In genomic region chr1:14549897-14550635, GRCh38 we compare ENCODE assay signal across 29 cellular contexts. TPM values are rescaled to one million over a fixed set of nuclear protein-coding genes. Genes with fewer than 3 reads are reported as not detected.
DNase-seq lines count a peak whose midpoint lies in the region; ATAC-seq, FAIRE-seq and TF ChIP-seq lines count a peak whose summit lies in the region.
"Had no signal": no experiment of that assay in that cellular context is flagged by ENCODE, and none has a peak within 500 bp of the region (broad histone marks: within the 10 kb centered on the region; RNA-seq: fewer than 3 reads in every experiment).

No MANE protein-coding gene starts in this region.

- H3K36me3 ChIP-seq in thyroid gland: no peaks in the 10 kb centered on the region
- H3K36me3 ChIP-seq: right atrium auricular region, vagina had no signal

- intact Hi-C loops in thyroid gland (cut with DNase I): no loop called here

- ATAC-seq in GM19328 (IDR thresholded peaks at IDR 0.05; ENCODE audit: unreplicated experiment): no peak
- ATAC-seq: activated CD4-positive, CD25-positive, alpha-beta regulatory T cell treated with anti-CD3 and anti-CD28 coated beads, Interleukin-2, amount 50 U/mL, for 24 hours; activated naive CD8-positive, alpha-beta T cell treated with anti-CD3 and anti-CD28 coated beads, Interleukin-2, amount 50 U/mL, for 24 hours; stimulated activated naive CD8-positive, alpha-beta T cell treated with anti-CD3 and anti-CD28 coated beads, Interleukin-15, amount 100 ng/mL, for 72 hours had no signal

- DNase-seq in NCI-H2196 (lab: John Stamatoyannopoulos, UW; ENCODE audit: unreplicated experiment) (peak; percentile 24), NCI-H2196 treated with DMSO at 0.1 percent for 48 hours (lab: John Stamatoyannopoulos, UW; ENCODE audit: unreplicated experiment) (no peak), NCI-H345 (lab: John Stamatoyannopoulos, UW) (peak; percentile 42), RCC 7860 (ENCODE audit: low spot score) (no peak), thyroid gland (peak; percentile 64 to 65), NOMO-1 treated with dmso at 0.1 percent for 144 hours (lab: John Stamatoyannopoulos, UW; ENCODE audit: unreplicated experiment) (no peak), SK-N-DZ (ENCODE audit: low spot score) (no peak)
- DNase-seq: activated CD4-positive, alpha-beta memory T cell treated with anti-CD3 and anti-CD28 coated beads for 36 hours; activated naive CD4-positive, alpha-beta T cell; activated naive CD8-positive, alpha-beta T cell treated with anti-CD3 and anti-CD28 coated beads, Interleukin-2, amount 50 U/mL, for 24 hours; Caco-2; caudate nucleus; effector memory CD4-positive, alpha-beta T cell; Karpas-422; MV-4-11; NCI-H187 treated with DMSO at 0.1 percent for 48 hours; NCI-H524; posterior cingulate gyrus; SK-N-SH; stimulated activated naive CD8-positive, alpha-beta T cell treated with anti-CD3 and anti-CD28 coated beads, Interleukin-15, amount 100 ng/mL, for 72 hours had no signal

- peak; percentile 50 for FAIRE-seq in RCC 7860 (lab: Jason Lieb, UNC)
- FAIRE-seq: islet of Langerhans, TTC549 had no signal

- peak overlapping the region; percentile 45 to 87 (median 87) for H3K27ac ChIP-seq in thyroid gland
- H3K27ac ChIP-seq: C4-2B, coronary artery, right atrium auricular region, vagina had no signal

- H3K4me1 ChIP-seq in thyroid gland: peaks cover 47 to 56% of the 10 kb centered on the region in 2 donors
- H3K4me1 ChIP-seq: Caco-2, right atrium auricular region, vagina had no signal

- H3K27me3 ChIP-seq in thyroid gland: no peaks in the 10 kb centered on the region
- H3K27me3 ChIP-seq: right atrium auricular region, vagina had no signal

- TF ChIP-seq CTCF in thyroid gland (IDR thresholded peaks at IDR 0.05): no peak

- no peaks in the 10 kb centered on the region for H3K9me3 ChIP-seq in thyroid gland
- H3K9me3 ChIP-seq: Caco-2, right atrium auricular region, SK-N-SH, vagina had no signal

- whole genome bisulfite sequencing in thyroid gland, 2 donors: 26 to 42% methylated on average over 3 of the region's 3 CpGs

- TF ChIP-seq POLR2A in thyroid gland (IDR thresholded peaks at IDR 0.05): no peak

- H3K4me3 ChIP-seq in thyroid gland (replicated peaks in 1 of 3): no peak overlapping the region
- H3K4me3 ChIP-seq: coronary artery, right atrium auricular region, smooth muscle cell, vagina had no signal

RNA-seq across cellular contexts. Expression of gene KAZN, which starts 48.4 kb away (rescaled TPM):
- total RNA-seq in thyroid gland: 10 to 100 TPM; 14.8 to 28.6 (median 18.2) TPM
- 6.1 and 8.1 TPM in 2 replicates for polyA plus RNA-seq in SK-N-DZ (2014; cell fraction: cytosol; rRNA removed)
- 5.6 and 13.4 TPM in 2 replicates for polyA plus RNA-seq in SK-N-DZ (2014; cell fraction: nucleus; rRNA removed)

Comparison
In these comparisons a context has a peak if more than half of its experiments do, and no peak if none do; other contexts are left out.
1. DNase-seq: peak in NCI-H2196 (single experiment), NCI-H345 (single experiment) and thyroid gland (2 of 2); none in NCI-H2196 treated with DMSO at 0.1 percent for 48 hours (single experiment), RCC 7860 (single experiment), NOMO-1 treated with dmso at 0.1 percent for 144 hours (single experiment) and SK-N-DZ (single experiment).